20 cellular contexts compared by ENCODE assay signal in genomic region chrX:87397103-87397886, GRCh38.
DNase-seq lines count a peak whose midpoint lies in the region; ATAC-seq and TF ChIP-seq lines count a peak whose summit lies in the region.
"Had no signal": no experiment of that assay in that cellular context is flagged by ENCODE, and none has a peak within 500 bp of the region (broad histone marks: within the 10 kb centered on the region; RNA-seq: fewer than 3 reads in every experiment).

No MANE protein-coding gene starts in this region.

- no TSS peak for BruUV-seq in PC-3 (replicated peaks; lab: Mats Ljungman, UMichigan)

- intact Hi-C loops in PC-3 (cut with micrococcal nuclease): loop anchor here (10.0 kb wide), 1 partner anchor 178 kb away; no protein-coding TSS in a partner anchor

- ATAC-seq in PC-3: peak; percentile 67
- ATAC-seq in HG03439 (IDR thresholded peaks at IDR 0.05; ENCODE audit: unreplicated experiment): no peak
- no peak for ATAC-seq in stimulated activated naive B cell treated with anti-CD40 and anti-IgM and Interleukin-4, amounts not matched to agents 10 μg/mL and 1 μg/mL and 100 μg/mL, for 72 hours (replicated peaks)
- ATAC-seq: GM12878 had no signal

- no peaks in the 10 kb centered on the region for H3K79me2 ChIP-seq in PC-3 (ENCODE audit: low read length)

- H2AFZ ChIP-seq in PC-3 (ENCODE audit: low read length): no peak overlapping the region

- peak; percentile 40 for DNase-seq in PC-3
- peak; percentile 1 to 26 for DNase-seq in cardiac fibroblast (ENCODE audit: low read depth in 2 of 2)
- no peak for DNase-seq in mesothelial cell of epicardium (ENCODE audit: low spot score in 2 of 2, unreplicated experiment in 2 of 2)
- DNase-seq in stromal cell of bone marrow (ENCODE audit: low read depth): peak; percentile 1
- no peak for DNase-seq in globus pallidus (ENCODE audit: low spot score)
- no peak for DNase-seq in stimulated activated naive B cell treated with anti-CD40 and anti-IgM and Interleukin-4, amounts not matched to agents 10 μg/mL and 1 μg/mL and 100 μg/mL, for 72 hours
- DNase-seq: CD4-positive, alpha-beta memory T cell; DMS53; EL; MG63; NCI-H1105; NCI-H1694; NCI-H510A; NCI-H774 had no signal

- no peaks in the 10 kb centered on the region for H3K27me3 ChIP-seq in PC-3 (ENCODE audit: low read length)
- H3K27me3 ChIP-seq: MG63, SJSA1 had no signal

- H3K27ac Mint-ChIP-seq in mesothelial cell of epicardium: peak overlapping the region; percentile 27
- H3K27ac Mint-ChIP-seq in stimulated activated naive B cell treated with anti-CD40 and anti-IgM and Interleukin-4, amounts not matched to agents 10 μg/mL and 1 μg/mL and 100 μg/mL, for 72 hours: no peak overlapping the region
- H3K27ac Mint-ChIP-seq: CD4-positive, alpha-beta memory T cell had no signal

- no peaks in the 10 kb centered on the region for H3K27me3 Mint-ChIP-seq in mesothelial cell of epicardium (ENCODE audit: low read depth)
- H3K27me3 Mint-ChIP-seq in stimulated activated naive B cell treated with anti-CD40 and anti-IgM and Interleukin-4, amounts not matched to agents 10 μg/mL and 1 μg/mL and 100 μg/mL, for 72 hours: no peaks in the 10 kb centered on the region
- H3K27me3 Mint-ChIP-seq: CD4-positive, alpha-beta memory T cell had no signal

- H3K27ac ChIP-seq in PC-3 (ENCODE audit: low read length): no peak overlapping the region
- H3K27ac ChIP-seq: BLaER1, KMS-11, SJSA1 had no signal

- H3K4me3 ChIP-seq in PC-3 (ENCODE audit: low read length) (no peak overlapping the region), cardiac fibroblast (replicated peaks in 1 of 2; ENCODE audit: low read depth in 2 of 2, low read length in 2 of 2) (no peak overlapping the region)
- H3K4me3 ChIP-seq: BLaER1, GM12878, HAP-1, MG63, SJSA1 had no signal

- no peak overlapping the region for H3K4me3 Mint-ChIP-seq in mesothelial cell of epicardium
- H3K4me3 Mint-ChIP-seq in stimulated activated naive B cell treated with anti-CD40 and anti-IgM and Interleukin-4, amounts not matched to agents 10 μg/mL and 1 μg/mL and 100 μg/mL, for 72 hours: no peak overlapping the region
- H3K4me3 Mint-ChIP-seq: CD4-positive, alpha-beta memory T cell had no signal

- no peaks in the 10 kb centered on the region for H3K9me3 ChIP-seq in PC-3 (ENCODE audit: low read length)
- H3K9me3 ChIP-seq: BLaER1, HAP-1, MG63, SJSA1 had no signal

- peaks cover 8% of the 10 kb centered on the region for H3K9me3 Mint-ChIP-seq in mesothelial cell of epicardium
- peaks cover 1 to 7% of the 10 kb centered on the region in 2 donors for H3K9me3 Mint-ChIP-seq in stimulated activated naive B cell treated with anti-CD40 and anti-IgM and Interleukin-4, amounts not matched to agents 10 μg/mL and 1 μg/mL and 100 μg/mL, for 72 hours

- H4K20me1 ChIP-seq in PC-3 (ENCODE audit: low read length): no peaks in the 10 kb centered on the region
- H4K20me1 ChIP-seq: BLaER1 had no signal

- CTCF ChIA-PET in PC-3 (lab: Charles Lee): no interaction called here

- no peaks in the 10 kb centered on the region for H3K9me2 ChIP-seq in PC-3 (replicated peaks; ENCODE audit: low read length)

- no peak overlapping the region for H3K4me2 ChIP-seq in PC-3 (ENCODE audit: low read length)
- H3K4me2 ChIP-seq: BLaER1, KMS-11 had no signal

- H3K4me1 Mint-ChIP-seq in mesothelial cell of epicardium: peaks cover 32% of the 10 kb centered on the region
- H3K4me1 Mint-ChIP-seq in stimulated activated naive B cell treated with anti-CD40 and anti-IgM and Interleukin-4, amounts not matched to agents 10 μg/mL and 1 μg/mL and 100 μg/mL, for 72 hours: no peaks in the 10 kb centered on the region
- H3K4me1 Mint-ChIP-seq: CD4-positive, alpha-beta memory T cell had no signal

- peaks cover 2% of the 10 kb centered on the region for H3K36me3 Mint-ChIP-seq in mesothelial cell of epicardium
- H3K36me3 Mint-ChIP-seq in stimulated activated naive B cell treated with anti-CD40 and anti-IgM and Interleukin-4, amounts not matched to agents 10 μg/mL and 1 μg/mL and 100 μg/mL, for 72 hours: no peaks in the 10 kb centered on the region
- H3K36me3 Mint-ChIP-seq: CD4-positive, alpha-beta memory T cell had no signal

- no peak overlapping the region for H3K9ac ChIP-seq in PC-3 (ENCODE audit: low read length)
- H3K9ac ChIP-seq: BLaER1, KMS-11 had no signal

- H3K4me1 ChIP-seq in PC-3 (ENCODE audit: insufficient read depth, low read length): peaks cover 4% of the 10 kb centered on the region; the same call in 1 of the 2 replicates
- H3K4me1 ChIP-seq: BLaER1, SJSA1 had no signal

- no peaks in the 10 kb centered on the region for H3F3A ChIP-seq in PC-3 (ENCODE audit: low read length, unreplicated experiment)

- no peaks in the 10 kb centered on the region for H3K36me3 ChIP-seq in PC-3 (ENCODE audit: low read depth, low read length)
- H3K36me3 ChIP-seq: BLaER1, HAP-1, MG63, SJSA1 had no signal

- no peak for TF ChIP-seq CTCF in PC-3 (conservative IDR thresholded peaks at IDR 0.05; ENCODE audit: low read depth, low read length)
- no peak for TF ChIP-seq CTCF in cardiac fibroblast (IDR thresholded peaks at IDR 0.05; ENCODE audit: low read depth, low read length)
- no peak for TF ChIP-seq CTCF in mesothelial cell of epicardium (IDR thresholded peaks at IDR 0.05; ENCODE audit: unreplicated experiment)

- POLR2A ChIA-PET in PC-3 (lab: Charles Lee; ENCODE audit: unreplicated experiment): no interaction called here

Comparison
In these comparisons a context has a peak if more than half of its experiments do, and no peak if none do; other contexts are left out.
1. DNase-seq: peak in PC-3 (single experiment), cardiac fibroblast (2 of 2) and stromal cell of bone marrow (single experiment); none in mesothelial cell of epicardium (0 of 2), globus pallidus (single experiment) and stimulated activated naive B cell treated with anti-CD40 and anti-IgM and Interleukin-4, amounts not matched to agents 10 μg/mL and 1 μg/mL and 100 μg/mL, for 72 hours (single experiment).